ENCODE assay signal across 14 cellular contexts in genomic region chr7:30207376-30207775, GRCh38.
A peak's percentile ranks its signal among the peaks of the same experiment; 100 is the strongest.
DNase-seq lines count a peak whose midpoint lies in the region; ATAC-seq and TF ChIP-seq lines count a peak whose summit lies in the region.
"Had no signal": no experiment of that assay in that cellular context is flagged by ENCODE, and none has a peak within 500 bp of the region (broad histone marks: within the 10 kb centered on the region; RNA-seq: fewer than 3 reads in every experiment).

No MANE protein-coding gene starts in this region.

- H3K9me3 ChIP-seq in HCT116 (ENCODE audit: control insufficient read depth in 1 of 2, insufficient read depth in 1 of 2, low read depth in 1 of 2, low read length in 2 of 2): no peaks in the 10 kb centered on the region
- no peaks in the 10 kb centered on the region for H3K9me3 ChIP-seq in WERI-Rb-1 (ENCODE audit: severe bottlenecking)

- no peak for TF ChIP-seq POLR2A in HCT116 (IDR thresholded peaks at IDR 0.05; ENCODE audit: borderline replicate concordance, extremely low read depth, insufficient read depth, insufficient read length)

- H3K4me1 ChIP-seq in HCT116 (ENCODE audit: control insufficient read depth in 1 of 2, insufficient read depth in 2 of 2, low read length in 2 of 2): peaks cover 13 to 17% of the 10 kb centered on the region in 2 experiments

- no peaks in the 10 kb centered on the region for H3K9me2 ChIP-seq in HCT116 (ENCODE audit: insufficient read depth)

- H3K4me3 Mint-ChIP-seq in stimulated activated memory B cell treated with anti-CD40 and anti-IgM and Interleukin-4, amounts not matched to agents 10 μg/mL and 1 μg/mL and 100 μg/mL, for 72 hours: no peak overlapping the region
- H3K4me3 Mint-ChIP-seq: CD4-positive, CD25-positive, alpha-beta regulatory T cell; GM23338; H9 had no signal

- BruUV-seq in HCT116 (replicated peaks; lab: Mats Ljungman, UMichigan): no TSS peak

- POLR2A ChIA-PET in HCT116 (lab: Charles Lee): no interaction called here

- TF ChIP-seq CTCF in HCT116 (IDR thresholded peaks at IDR 0.05 in 2 of 3, conservative IDR thresholded peaks at IDR 0.05 in 1 of 3; ENCODE audit: borderline replicate concordance in 1 of 3, insufficient read depth in 1 of 3, low read depth in 2 of 3, low read length in 2 of 3) (no peak), WERI-Rb-1 (IDR thresholded peaks at IDR 0.05; ENCODE audit: low read depth, low read length) (no peak)

- H3K36me3 ChIP-seq in HCT116 (ENCODE audit: control insufficient read depth in 1 of 2, insufficient read depth in 2 of 2, low read length in 2 of 2) (no peaks in the 10 kb centered on the region), WERI-Rb-1 (no peaks in the 10 kb centered on the region)
- H3K36me3 ChIP-seq: BLaER1 treated with 17β-estradiol and CSF1 and Interleukin-3, amounts not matched to agents 10 nM and 100 nM had no signal

- H3K27me3 ChIP-seq in HCT116 (ENCODE audit: insufficient read depth, low read length) (no peaks in the 10 kb centered on the region), WERI-Rb-1 (ENCODE audit: insufficient read depth, low read depth, severe bottlenecking) (no peaks in the 10 kb centered on the region)
- H3K27me3 ChIP-seq: BLaER1 treated with 17β-estradiol and CSF1 and Interleukin-3, amounts not matched to agents 10 nM and 100 nM had no signal

- no peak overlapping the region for H3K27ac Mint-ChIP-seq in stimulated activated memory B cell treated with anti-CD40 and anti-IgM and Interleukin-4, amounts not matched to agents 10 μg/mL and 1 μg/mL and 100 μg/mL, for 72 hours
- H3K27ac Mint-ChIP-seq: CD4-positive, CD25-positive, alpha-beta regulatory T cell; GM23338; H9 had no signal

- TF ChIP-seq RAD21 in HCT116 (IDR thresholded peaks at IDR 0.05; ENCODE audit: low read depth): no peak

- no peaks in the 10 kb centered on the region for H3K27me3 Mint-ChIP-seq in stimulated activated memory B cell treated with anti-CD40 and anti-IgM and Interleukin-4, amounts not matched to agents 10 μg/mL and 1 μg/mL and 100 μg/mL, for 72 hours
- H3K27me3 Mint-ChIP-seq: CD4-positive, CD25-positive, alpha-beta regulatory T cell had no signal

- H3K4me2 ChIP-seq in HCT116 (ENCODE audit: low read length): peak overlapping the region; percentile 45; the same call in 1 of the 2 replicates
- H3K4me2 ChIP-seq: BLaER1 treated with 17β-estradiol and CSF1 and Interleukin-3, amounts not matched to agents 10 nM and 100 nM; GM23338 had no signal

- peak overlapping the region; percentile 72 for H2AFZ ChIP-seq in HCT116 (ENCODE audit: low read depth, low read length, poor library complexity, severe bottlenecking)
- H2AFZ ChIP-seq: GM23338 had no signal

- CTCF ChIA-PET in HCT116 (lab: Charles Lee): no interaction called here

- no peaks in the 10 kb centered on the region for H3K9me3 Mint-ChIP-seq in stimulated activated memory B cell treated with anti-CD40 and anti-IgM and Interleukin-4, amounts not matched to agents 10 μg/mL and 1 μg/mL and 100 μg/mL, for 72 hours
- H3K9me3 Mint-ChIP-seq: GM23338, H9 had no signal

- H4K20me1 ChIP-seq in HCT116 (ENCODE audit: insufficient read depth): no peaks in the 10 kb centered on the region
- H4K20me1 ChIP-seq: BLaER1 treated with 17β-estradiol and CSF1 and Interleukin-3, amounts not matched to agents 10 nM and 100 nM had no signal

- DNase-seq in NCI-H2171 treated with DMSO at 0.1 percent for 48 hours (lab: John Stamatoyannopoulos, UW) (peak; percentile 44), NCI-H2171 (lab: John Stamatoyannopoulos, UW) (no peak), HCT116 (ENCODE audit: low read depth, low spot score) (no peak), WERI-Rb-1 (no peak), epithelial cell of prostate (ENCODE audit: low read depth, low spot score) (no peak), NCI-H526 treated with DMSO at 0.1 percent for 48 hours (lab: John Stamatoyannopoulos, UW) (no peak)
- DNase-seq: CD4-positive, CD25-positive, alpha-beta regulatory T cell; DMS79; H9 had no signal

- no peaks in the 10 kb centered on the region for H3K79me2 ChIP-seq in HCT116 (ENCODE audit: insufficient read depth, low read length)

- RAD21 ChIA-PET in HCT116 (lab: Charles Lee; ENCODE audit: low non-redundant PET in 1 of 2, low total read pairs in 2 of 2, uncharacterized antibody in 2 of 2, unreplicated experiment in 2 of 2): no interaction called here

- intact Hi-C loops in HCT116 (cut with micrococcal nuclease): no loop called here

- H3K4me3 ChIP-seq in HCT116 (replicated peaks in 1 of 2; ENCODE audit: low read depth in 1 of 2, low read length in 2 of 2): no peak overlapping the region
- no peak overlapping the region for H3K4me3 ChIP-seq in WERI-Rb-1 (ENCODE audit: low read depth, low read length)
- H3K4me3 ChIP-seq: BLaER1 treated with 17β-estradiol and CSF1 and Interleukin-3, amounts not matched to agents 10 nM and 100 nM; GM23338 had no signal

- H3K36me3 Mint-ChIP-seq in stimulated activated memory B cell treated with anti-CD40 and anti-IgM and Interleukin-4, amounts not matched to agents 10 μg/mL and 1 μg/mL and 100 μg/mL, for 72 hours: no peaks in the 10 kb centered on the region

- no peak overlapping the region for H3K27ac ChIP-seq in HCT116 (ENCODE audit: low read depth, low read length)
- H3K27ac ChIP-seq in WERI-Rb-1: peak overlapping the region; percentile 6; the same call in 1 of the 2 replicates
- H3K27ac ChIP-seq in epithelial cell of prostate: peak overlapping the region; percentile 16
- H3K27ac ChIP-seq: 22Rv1; BLaER1 treated with 17β-estradiol and CSF1 and Interleukin-3, amounts not matched to agents 10 nM and 100 nM had no signal

- H3K4me1 Mint-ChIP-seq in stimulated activated memory B cell treated with anti-CD40 and anti-IgM and Interleukin-4, amounts not matched to agents 10 μg/mL and 1 μg/mL and 100 μg/mL, for 72 hours: peaks cover 13% of the 10 kb centered on the region
- H3K4me1 Mint-ChIP-seq: GM23338 had no signal

- ATAC-seq in HCT116 (no peak), GM21526 (IDR thresholded peaks at IDR 0.05; ENCODE audit: low FRiP score, unreplicated experiment) (no peak)
- ATAC-seq in stimulated activated memory B cell treated with anti-CD40 and anti-IgM and Interleukin-4, amounts not matched to agents 10 μg/mL and 1 μg/mL and 100 μg/mL, for 72 hours: no peak
- ATAC-seq: GM23338 had no signal

- H3K9ac ChIP-seq in HCT116 (ENCODE audit: low read length): 0 out of 2 replicates have a peak overlapping the region, but pooled peaks have one; percentile 7
- H3K9ac ChIP-seq: BLaER1 treated with 17β-estradiol and CSF1 and Interleukin-3, amounts not matched to agents 10 nM and 100 nM had no signal

TF ChIP-seq in HCT116, 20 proteins besides CTCF, POLR2A, EP300 and RAD21:
- TF ChIP-seq, protein P1, sequence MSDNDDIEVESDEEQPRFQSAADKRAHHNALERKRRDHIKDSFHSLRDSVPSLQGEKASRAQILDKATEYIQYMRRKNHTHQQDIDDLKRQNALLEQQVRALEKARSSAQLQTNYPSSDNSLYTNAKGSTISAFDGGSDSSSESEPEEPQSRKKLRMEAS (IDR thresholded peaks at IDR 0.05): no peak
- TF ChIP-seq SIN3A (IDR thresholded peaks at IDR 0.05; ENCODE audit: low read depth): no peak
- TF ChIP-seq, protein P2, sequence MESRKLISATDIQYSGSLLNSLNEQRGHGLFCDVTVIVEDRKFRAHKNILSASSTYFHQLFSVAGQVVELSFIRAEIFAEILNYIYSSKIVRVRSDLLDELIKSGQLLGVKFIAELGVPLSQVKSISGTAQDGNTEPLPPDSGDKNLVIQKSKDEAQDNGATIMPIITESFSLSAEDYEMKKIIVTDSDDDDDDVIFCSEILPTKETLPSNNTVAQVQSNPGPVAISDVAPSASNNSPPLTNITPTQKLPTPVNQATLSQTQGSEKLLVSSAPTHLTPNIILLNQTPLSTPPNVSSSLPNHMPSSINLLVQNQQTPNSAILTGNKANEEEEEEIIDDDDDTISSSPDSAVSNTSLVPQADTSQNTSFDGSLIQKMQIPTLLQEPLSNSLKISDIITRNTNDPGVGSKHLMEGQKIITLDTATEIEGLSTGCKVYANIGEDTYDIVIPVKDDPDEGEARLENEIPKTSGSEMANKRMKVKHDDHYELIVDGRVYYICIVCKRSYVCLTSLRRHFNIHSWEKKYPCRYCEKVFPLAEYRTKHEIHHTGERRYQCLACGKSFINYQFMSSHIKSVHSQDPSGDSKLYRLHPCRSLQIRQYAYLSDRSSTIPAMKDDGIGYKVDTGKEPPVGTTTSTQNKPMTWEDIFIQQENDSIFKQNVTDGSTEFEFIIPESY (IDR thresholded peaks at IDR 0.05; ENCODE audit: extremely low read depth, insufficient replicate concordance, low read length): no peak
